In genomic region chr2:237527241-237527640, GRCh38 we compare ENCODE assay signal across 1 cellular context.
A peak's percentile ranks its signal among the peaks of the same experiment; 100 is the strongest.
TF ChIP-seq lines count a peak whose summit lies in the region.

No MANE protein-coding gene starts in this region.

TF ChIP-seq in K562, 482 proteins besides CTCF, POLR2A, EP300 and RAD21:
- TF ChIP-seq RFX7 (CRISPR knock-in tag; IDR thresholded peaks at IDR 0.05) (no peak), USF1 (CRISPR knock-in tag; IDR thresholded peaks at IDR 0.05) (no peak), USF2 (CRISPR knock-in tag; IDR thresholded peaks at IDR 0.05) (peak; percentile 37; the same call in 1 of the 2 replicates)
